In genomic region chr2:202635441-202636296, GRCh38 we compare ENCODE assay signal across 1 cellular context.
A peak's percentile ranks its signal among the peaks of the same experiment; 100 is the strongest.
TF ChIP-seq lines count a peak whose summit lies in the region.

No MANE protein-coding gene starts in this region.

TF ChIP-seq in HepG2, 621 proteins besides CTCF, POLR2A, EP300 and RAD21 (continued from another document and continues in another):
- TF ChIP-seq RNF2 (conservative IDR thresholded peaks at IDR 0.05; ENCODE audit: low read depth), result no peak
- TF ChIP-seq MTA3 (CRISPR knock-in tag; IDR thresholded peaks at IDR 0.05), result no peak
- TF ChIP-seq ZNF484 (CRISPR knock-in tag; IDR thresholded peaks at IDR 0.05; ENCODE audit: borderline replicate concordance, low read depth), result no peak
- no peak for TF ChIP-seq ZNF879 (CRISPR knock-in tag; IDR thresholded peaks at IDR 0.05)
- no peak for TF ChIP-seq ZNF367 (CRISPR knock-in tag; IDR thresholded peaks at IDR 0.05; ENCODE audit: borderline replicate concordance)
- 0 out of 2 replicates have a peak, but pooled peaks have one; percentile 29 for TF ChIP-seq ZBTB25 (CRISPR knock-in tag; IDR thresholded peaks at IDR 0.05)
- TF ChIP-seq ATF1 (CRISPR knock-in tag; IDR thresholded peaks at IDR 0.05), result no peak
- TF ChIP-seq CENPT (CRISPR knock-in tag; IDR thresholded peaks at IDR 0.05; ENCODE audit: low read depth), result no peak
- TF ChIP-seq, protein P1, sequence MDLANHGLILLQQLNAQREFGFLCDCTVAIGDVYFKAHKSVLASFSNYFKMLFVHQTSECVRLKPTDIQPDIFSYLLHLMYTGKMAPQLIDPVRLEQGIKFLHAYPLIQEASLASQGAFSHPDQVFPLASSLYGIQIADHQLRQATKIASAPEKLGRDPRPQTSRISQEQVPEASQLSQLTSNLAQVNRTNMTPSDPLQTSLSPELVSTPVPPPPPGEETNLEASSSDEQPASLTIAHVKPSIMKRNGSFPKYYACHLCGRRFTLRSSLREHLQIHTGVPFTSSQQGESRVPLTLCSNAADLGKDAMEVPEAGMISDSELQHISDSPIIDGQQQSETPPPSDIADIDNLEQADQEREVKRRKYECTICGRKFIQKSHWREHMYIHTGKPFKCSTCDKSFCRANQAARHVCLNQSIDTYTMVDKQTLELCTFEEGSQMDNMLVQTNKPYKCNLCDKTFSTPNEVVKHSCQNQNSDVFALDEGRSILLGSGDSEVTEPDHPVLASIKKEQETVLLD (CRISPR knock-in tag; IDR thresholded peaks at IDR 0.05; ENCODE audit: low read depth), result no peak
- TF ChIP-seq, protein P2, sequence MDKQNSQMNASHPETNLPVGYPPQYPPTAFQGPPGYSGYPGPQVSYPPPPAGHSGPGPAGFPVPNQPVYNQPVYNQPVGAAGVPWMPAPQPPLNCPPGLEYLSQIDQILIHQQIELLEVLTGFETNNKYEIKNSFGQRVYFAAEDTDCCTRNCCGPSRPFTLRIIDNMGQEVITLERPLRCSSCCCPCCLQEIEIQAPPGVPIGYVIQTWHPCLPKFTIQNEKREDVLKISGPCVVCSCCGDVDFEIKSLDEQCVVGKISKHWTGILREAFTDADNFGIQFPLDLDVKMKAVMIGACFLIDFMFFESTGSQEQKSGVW (CRISPR knock-in tag; IDR thresholded peaks at IDR 0.05; ENCODE audit: borderline replicate concordance), result no peak
- TF ChIP-seq TEAD3 (CRISPR knock-in tag; optimal IDR thresholded peaks at IDR 0.05; ENCODE audit: borderline replicate concordance), result no peak
- TF ChIP-seq, protein P3, sequence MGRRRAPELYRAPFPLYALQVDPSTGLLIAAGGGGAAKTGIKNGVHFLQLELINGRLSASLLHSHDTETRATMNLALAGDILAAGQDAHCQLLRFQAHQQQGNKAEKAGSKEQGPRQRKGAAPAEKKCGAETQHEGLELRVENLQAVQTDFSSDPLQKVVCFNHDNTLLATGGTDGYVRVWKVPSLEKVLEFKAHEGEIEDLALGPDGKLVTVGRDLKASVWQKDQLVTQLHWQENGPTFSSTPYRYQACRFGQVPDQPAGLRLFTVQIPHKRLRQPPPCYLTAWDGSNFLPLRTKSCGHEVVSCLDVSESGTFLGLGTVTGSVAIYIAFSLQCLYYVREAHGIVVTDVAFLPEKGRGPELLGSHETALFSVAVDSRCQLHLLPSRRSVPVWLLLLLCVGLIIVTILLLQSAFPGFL (CRISPR knock-in tag; IDR thresholded peaks at IDR 0.05), result no peak
- TF ChIP-seq MBNL3 (CRISPR knock-in tag; conservative IDR thresholded peaks at IDR 0.05), result no peak
- TF ChIP-seq RELA (CRISPR knock-in tag; IDR thresholded peaks at IDR 0.05), result no peak
- TF ChIP-seq, protein P4, sequence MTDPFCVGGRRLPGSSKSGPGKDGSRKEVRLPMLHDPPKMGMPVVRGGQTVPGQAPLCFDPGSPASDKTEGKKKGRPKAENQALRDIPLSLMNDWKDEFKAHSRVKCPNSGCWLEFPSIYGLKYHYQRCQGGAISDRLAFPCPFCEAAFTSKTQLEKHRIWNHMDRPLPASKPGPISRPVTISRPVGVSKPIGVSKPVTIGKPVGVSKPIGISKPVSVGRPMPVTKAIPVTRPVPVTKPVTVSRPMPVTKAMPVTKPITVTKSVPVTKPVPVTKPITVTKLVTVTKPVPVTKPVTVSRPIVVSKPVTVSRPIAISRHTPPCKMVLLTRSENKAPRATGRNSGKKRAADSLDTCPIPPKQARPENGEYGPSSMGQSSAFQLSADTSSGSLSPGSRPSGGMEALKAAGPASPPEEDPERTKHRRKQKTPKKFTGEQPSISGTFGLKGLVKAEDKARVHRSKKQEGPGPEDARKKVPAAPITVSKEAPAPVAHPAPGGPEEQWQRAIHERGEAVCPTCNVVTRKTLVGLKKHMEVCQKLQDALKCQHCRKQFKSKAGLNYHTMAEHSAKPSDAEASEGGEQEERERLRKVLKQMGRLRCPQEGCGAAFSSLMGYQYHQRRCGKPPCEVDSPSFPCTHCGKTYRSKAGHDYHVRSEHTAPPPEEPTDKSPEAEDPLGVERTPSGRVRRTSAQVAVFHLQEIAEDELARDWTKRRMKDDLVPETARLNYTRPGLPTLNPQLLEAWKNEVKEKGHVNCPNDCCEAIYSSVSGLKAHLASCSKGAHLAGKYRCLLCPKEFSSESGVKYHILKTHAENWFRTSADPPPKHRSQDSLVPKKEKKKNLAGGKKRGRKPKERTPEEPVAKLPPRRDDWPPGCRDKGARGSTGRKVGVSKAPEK (CRISPR knock-in tag; IDR thresholded peaks at IDR 0.05; ENCODE audit: borderline replicate concordance), result no peak
- 0 out of 2 replicates have a peak, but pooled peaks have one; percentile 9 for TF ChIP-seq ZBTB7B (CRISPR knock-in tag; IDR thresholded peaks at IDR 0.05)
- peak; percentile 36; the same call in 1 of the 2 replicates for TF ChIP-seq FOXO1 (CRISPR knock-in tag; IDR thresholded peaks at IDR 0.05)
- no peak for TF ChIP-seq SATB2 (CRISPR knock-in tag; IDR thresholded peaks at IDR 0.05)
- no peak; the same call in 1 of the 2 replicates for TF ChIP-seq NFYC (CRISPR knock-in tag; IDR thresholded peaks at IDR 0.05)
- TF ChIP-seq, protein P5, sequence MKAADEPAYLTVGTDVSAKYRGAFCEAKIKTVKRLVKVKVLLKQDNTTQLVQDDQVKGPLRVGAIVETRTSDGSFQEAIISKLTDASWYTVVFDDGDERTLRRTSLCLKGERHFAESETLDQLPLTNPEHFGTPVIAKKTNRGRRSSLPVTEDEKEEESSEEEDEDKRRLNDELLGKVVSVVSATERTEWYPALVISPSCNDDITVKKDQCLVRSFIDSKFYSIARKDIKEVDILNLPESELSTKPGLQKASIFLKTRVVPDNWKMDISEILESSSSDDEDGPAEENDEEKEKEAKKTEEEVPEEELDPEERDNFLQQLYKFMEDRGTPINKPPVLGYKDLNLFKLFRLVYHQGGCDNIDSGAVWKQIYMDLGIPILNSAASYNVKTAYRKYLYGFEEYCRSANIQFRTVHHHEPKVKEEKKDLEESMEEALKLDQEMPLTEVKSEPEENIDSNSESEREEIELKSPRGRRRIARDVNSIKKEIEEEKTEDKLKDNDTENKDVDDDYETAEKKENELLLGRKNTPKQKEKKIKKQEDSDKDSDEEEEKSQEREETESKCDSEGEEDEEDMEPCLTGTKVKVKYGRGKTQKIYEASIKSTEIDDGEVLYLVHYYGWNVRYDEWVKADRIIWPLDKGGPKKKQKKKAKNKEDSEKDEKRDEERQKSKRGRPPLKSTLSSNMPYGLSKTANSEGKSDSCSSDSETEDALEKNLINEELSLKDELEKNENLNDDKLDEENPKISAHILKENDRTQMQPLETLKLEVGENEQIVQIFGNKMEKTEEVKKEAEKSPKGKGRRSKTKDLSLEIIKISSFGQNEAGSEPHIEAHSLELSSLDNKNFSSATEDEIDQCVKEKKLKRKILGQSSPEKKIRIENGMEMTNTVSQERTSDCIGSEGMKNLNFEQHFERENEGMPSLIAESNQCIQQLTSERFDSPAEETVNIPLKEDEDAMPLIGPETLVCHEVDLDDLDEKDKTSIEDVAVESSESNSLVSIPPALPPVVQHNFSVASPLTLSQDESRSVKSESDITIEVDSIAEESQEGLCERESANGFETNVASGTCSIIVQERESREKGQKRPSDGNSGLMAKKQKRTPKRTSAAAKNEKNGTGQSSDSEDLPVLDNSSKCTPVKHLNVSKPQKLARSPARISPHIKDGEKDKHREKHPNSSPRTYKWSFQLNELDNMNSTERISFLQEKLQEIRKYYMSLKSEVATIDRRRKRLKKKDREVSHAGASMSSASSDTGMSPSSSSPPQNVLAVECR (CRISPR knock-in tag; IDR thresholded peaks at IDR 0.05; ENCODE audit: borderline replicate concordance), result no peak
- TF ChIP-seq CREM (IDR thresholded peaks at IDR 0.05), result no peak
- no peak for TF ChIP-seq CREM (CRISPR knock-in tag; IDR thresholded peaks at IDR 0.05)
- TF ChIP-seq ZSCAN5A (CRISPR knock-in tag; IDR thresholded peaks at IDR 0.05; ENCODE audit: borderline replicate concordance), result no peak
- TF ChIP-seq ZSCAN12 (CRISPR knock-in tag; IDR thresholded peaks at IDR 0.05), result no peak
- no peak for TF ChIP-seq ZNF232 (CRISPR knock-in tag; IDR thresholded peaks at IDR 0.05; ENCODE audit: borderline replicate concordance)
- TF ChIP-seq SRY (CRISPR knock-in tag; IDR thresholded peaks at IDR 0.05), result 0 out of 2 replicates have a peak, but pooled peaks have one; percentile 32
- 0 out of 2 replicates have a peak, but pooled peaks have one; percentile 29 for TF ChIP-seq RCOR2 (CRISPR knock-in tag; IDR thresholded peaks at IDR 0.05)
- TF ChIP-seq ZNF709 (CRISPR knock-in tag; IDR thresholded peaks at IDR 0.05), result no peak
- TF ChIP-seq ZNF143 (CRISPR knock-in tag; IDR thresholded peaks at IDR 0.05), result no peak
- TF ChIP-seq GATAD2A (CRISPR knock-in tag; IDR thresholded peaks at IDR 0.05), result peak; percentile 50; the same call in 1 of the 2 replicates
- peak; percentile 18; the same call in 1 of the 2 replicates for TF ChIP-seq FOXA3 (CRISPR knock-in tag; IDR thresholded peaks at IDR 0.05)
- TF ChIP-seq, protein P6, sequence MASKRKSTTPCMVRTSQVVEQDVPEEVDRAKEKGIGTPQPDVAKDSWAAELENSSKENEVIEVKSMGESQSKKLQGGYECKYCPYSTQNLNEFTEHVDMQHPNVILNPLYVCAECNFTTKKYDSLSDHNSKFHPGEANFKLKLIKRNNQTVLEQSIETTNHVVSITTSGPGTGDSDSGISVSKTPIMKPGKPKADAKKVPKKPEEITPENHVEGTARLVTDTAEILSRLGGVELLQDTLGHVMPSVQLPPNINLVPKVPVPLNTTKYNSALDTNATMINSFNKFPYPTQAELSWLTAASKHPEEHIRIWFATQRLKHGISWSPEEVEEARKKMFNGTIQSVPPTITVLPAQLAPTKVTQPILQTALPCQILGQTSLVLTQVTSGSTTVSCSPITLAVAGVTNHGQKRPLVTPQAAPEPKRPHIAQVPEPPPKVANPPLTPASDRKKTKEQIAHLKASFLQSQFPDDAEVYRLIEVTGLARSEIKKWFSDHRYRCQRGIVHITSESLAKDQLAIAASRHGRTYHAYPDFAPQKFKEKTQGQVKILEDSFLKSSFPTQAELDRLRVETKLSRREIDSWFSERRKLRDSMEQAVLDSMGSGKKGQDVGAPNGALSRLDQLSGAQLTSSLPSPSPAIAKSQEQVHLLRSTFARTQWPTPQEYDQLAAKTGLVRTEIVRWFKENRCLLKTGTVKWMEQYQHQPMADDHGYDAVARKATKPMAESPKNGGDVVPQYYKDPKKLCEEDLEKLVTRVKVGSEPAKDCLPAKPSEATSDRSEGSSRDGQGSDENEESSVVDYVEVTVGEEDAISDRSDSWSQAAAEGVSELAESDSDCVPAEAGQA (IDR thresholded peaks at IDR 0.05; ENCODE audit: low read depth), result no peak
- TF ChIP-seq, protein P6 (CRISPR knock-in tag; IDR thresholded peaks at IDR 0.05; ENCODE audit: borderline replicate concordance), result no peak
- no peak for TF ChIP-seq ASH2L (IDR thresholded peaks at IDR 0.05; ENCODE audit: insufficient read length, low read depth, low read length)
- TF ChIP-seq JUN (CRISPR knock-in tag; IDR thresholded peaks at IDR 0.05), result no peak
- TF ChIP-seq STAG1 (CRISPR knock-in tag; IDR thresholded peaks at IDR 0.05), result no peak
- TF ChIP-seq ZFX (CRISPR knock-in tag; IDR thresholded peaks at IDR 0.05; ENCODE audit: low read depth), result peak; percentile 72
- no peak for TF ChIP-seq ZNF550 (CRISPR knock-in tag; IDR thresholded peaks at IDR 0.05; ENCODE audit: borderline replicate concordance)
- TF ChIP-seq ZNF251 (CRISPR knock-in tag; IDR thresholded peaks at IDR 0.05), result no peak
- no peak for TF ChIP-seq TBL1XR1 (IDR thresholded peaks at IDR 0.05; ENCODE audit: borderline replicate concordance, low read length, partially characterized antibody)
- no peak; the same call in 1 of the 2 replicates for TF ChIP-seq CBX5 (CRISPR knock-in tag; IDR thresholded peaks at IDR 0.05; ENCODE audit: borderline replicate concordance)
- no peak; the same call in 1 of the 2 replicates for TF ChIP-seq ZNF567 (CRISPR knock-in tag; IDR thresholded peaks at IDR 0.05; ENCODE audit: borderline replicate concordance)
- no peak for TF ChIP-seq ZSCAN30 (CRISPR knock-in tag; IDR thresholded peaks at IDR 0.05)
- TF ChIP-seq ZBTB3 (CRISPR knock-in tag; IDR thresholded peaks at IDR 0.05; ENCODE audit: borderline replicate concordance, low read depth), result no peak
- TF ChIP-seq, protein P7, sequence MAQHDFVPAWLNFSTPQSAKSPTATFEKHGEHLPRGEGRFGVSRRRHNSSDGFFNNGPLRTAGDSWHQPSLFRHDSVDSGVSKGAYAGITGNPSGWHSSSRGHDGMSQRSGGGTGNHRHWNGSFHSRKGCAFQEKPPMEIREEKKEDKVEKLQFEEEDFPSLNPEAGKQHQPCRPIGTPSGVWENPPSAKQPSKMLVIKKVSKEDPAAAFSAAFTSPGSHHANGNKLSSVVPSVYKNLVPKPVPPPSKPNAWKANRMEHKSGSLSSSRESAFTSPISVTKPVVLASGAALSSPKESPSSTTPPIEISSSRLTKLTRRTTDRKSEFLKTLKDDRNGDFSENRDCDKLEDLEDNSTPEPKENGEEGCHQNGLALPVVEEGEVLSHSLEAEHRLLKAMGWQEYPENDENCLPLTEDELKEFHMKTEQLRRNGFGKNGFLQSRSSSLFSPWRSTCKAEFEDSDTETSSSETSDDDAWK (CRISPR knock-in tag; IDR thresholded peaks at IDR 0.05), result no peak
